Comparison of ENCODE assay signal across 38 cellular contexts in genomic region chr7:68793513-68793912, GRCh38.
"Had no signal": no experiment of that assay in that cellular context is flagged by ENCODE, and none has a peak within 500 bp of the region (broad histone marks: within the 10 kb centered on the region; RNA-seq: fewer than 3 reads in every experiment).

No MANE protein-coding gene starts in this region.

- H3K4me1 Mint-ChIP-seq: activated naive CD4-positive, alpha-beta T cell treated with anti-CD3 and anti-CD28 coated beads, Interleukin-2, amount 50 U/mL, for 24 hours; activated naive CD8-positive, alpha-beta T cell treated with anti-CD3 and anti-CD28 coated beads for 36 hours; activated naive CD8-positive, alpha-beta T cell treated with anti-CD3 and anti-CD28 coated beads, Interleukin-2, amount 10 ng/mL, durations not matched to agents 7 days and 5 days; activated naive CD8-positive, alpha-beta T cell treated with anti-CD3 and anti-CD28 coated beads, Interleukin-2, amount 50 U/mL, for 24 hours; activated T-helper 17 cell treated with anti-CD3 and anti-CD28 coated beads, Interleukin-2, amount 50 U/mL, for 72 hours; brain; central memory CD8-positive, alpha-beta T cell had no signal

- H3K4me1 ChIP-seq: adrenal gland, ascending aorta, body of pancreas, breast epithelium had no signal

- H3K4me3 Mint-ChIP-seq: activated naive CD4-positive, alpha-beta T cell treated with anti-CD3 and anti-CD28 coated beads for 36 hours; activated naive CD4-positive, alpha-beta T cell treated with anti-CD3 and anti-CD28 coated beads, Interleukin-2, amount 50 U/mL, for 24 hours; activated naive CD8-positive, alpha-beta T cell; activated naive CD8-positive, alpha-beta T cell treated with anti-CD3 and anti-CD28 coated beads for 36 hours; activated naive CD8-positive, alpha-beta T cell treated with anti-CD3 and anti-CD28 coated beads, Interleukin-2, amount 10 ng/mL, durations not matched to agents 7 days and 5 days; activated naive CD8-positive, alpha-beta T cell treated with anti-CD3 and anti-CD28 coated beads, Interleukin-2, amount 50 U/mL, for 24 hours; activated T-cell treated with anti-CD3 and anti-CD28 coated beads, Interleukin-2, amount 50 U/mL, for 24 hours; activated T-cell treated with anti-CD3 and anti-CD28 coated beads, Interleukin-2, amount 50 U/mL, for 4 hours; activated T-cell treated with anti-CD3 and anti-CD28 coated beads, Interleukin-2, amount 50 U/mL, for 72 hours; activated T-helper 1 cell treated with anti-CD3 and anti-CD28 coated beads, Interleukin-12 subunit alpha, Interleukin-12 subunit beta, Interleukin-2, Interleukin-4 antibody, amounts not matched to agents 30 ng/mL and 10 ng/mL and 1 ng/mL, durations not matched to agents 14 hours and 24 hours and 36 hours; activated T-helper 17 cell treated with anti-CD3 and anti-CD28 coated beads, Interleukin-2, amount 50 U/mL, for 72 hours; brain; central memory CD8-positive, alpha-beta T cell had no signal

- H3K27me3 Mint-ChIP-seq: activated naive CD4-positive, alpha-beta T cell treated with anti-CD3 and anti-CD28 coated beads, Interleukin-2, amount 50 U/mL, for 24 hours; activated naive CD8-positive, alpha-beta T cell; activated naive CD8-positive, alpha-beta T cell treated with anti-CD3 and anti-CD28 coated beads for 36 hours; activated naive CD8-positive, alpha-beta T cell treated with anti-CD3 and anti-CD28 coated beads, Interleukin-2, amount 10 ng/mL, durations not matched to agents 7 days and 5 days; activated naive CD8-positive, alpha-beta T cell treated with anti-CD3 and anti-CD28 coated beads, Interleukin-2, amount 50 U/mL, for 24 hours; activated T-cell treated with anti-CD3 and anti-CD28 coated beads, Interleukin-2, amount 50 U/mL, for 24 hours; activated T-helper 17 cell treated with anti-CD3 and anti-CD28 coated beads, Interleukin-2, amount 50 U/mL, for 72 hours; central memory CD8-positive, alpha-beta T cell had no signal

- H3K27ac Mint-ChIP-seq: activated naive CD4-positive, alpha-beta T cell treated with anti-CD3 and anti-CD28 coated beads for 36 hours; activated naive CD4-positive, alpha-beta T cell treated with anti-CD3 and anti-CD28 coated beads, Interleukin-2, amount 50 U/mL, for 24 hours; activated naive CD4-positive, alpha-beta T cell treated with anti-CD3 and anti-CD28 coated beads, Interleukin-2, amount 50 U/mL, for 72 hours; activated naive CD8-positive, alpha-beta T cell; activated naive CD8-positive, alpha-beta T cell treated with anti-CD3 and anti-CD28 coated beads for 36 hours; activated naive CD8-positive, alpha-beta T cell treated with anti-CD3 and anti-CD28 coated beads, Interleukin-2, amount 10 ng/mL, durations not matched to agents 7 days and 5 days; activated naive CD8-positive, alpha-beta T cell treated with anti-CD3 and anti-CD28 coated beads, Interleukin-2, amount 50 U/mL, for 24 hours; activated T-cell treated with anti-CD3 and anti-CD28 coated beads, Interleukin-2, amount 50 U/mL, for 24 hours; activated T-cell treated with anti-CD3 and anti-CD28 coated beads, Interleukin-2, amount 50 U/mL, for 72 hours; activated T-helper 1 cell treated with anti-CD3 and anti-CD28 coated beads, Interleukin-12 subunit alpha, Interleukin-12 subunit beta, Interleukin-2, Interleukin-4 antibody, amounts not matched to agents 30 ng/mL and 10 ng/mL and 1 ng/mL, durations not matched to agents 14 hours and 24 hours and 36 hours; activated T-helper 17 cell treated with anti-CD3 and anti-CD28 coated beads, Interleukin-2, amount 50 U/mL, for 72 hours; activated T-helper 2 cell treated with anti-CD3 and anti-CD28 coated beads, Interferon-gamma antibody, Interleukin-2, Interleukin-4, amounts not matched to agents 10 μg/mL and 5 μg/mL and 100 μg/mL, durations not matched to agents 14 hours and 24 hours and 36 hours; brain had no signal

- DNase-seq: activated effector memory CD4-positive, alpha-beta T cell treated with anti-CD3 and anti-CD28 coated beads, Interleukin-2, amount 50 U/mL, for 16 hours; activated effector memory CD4-positive, alpha-beta T cell treated with Interleukin-2 at 50 U/mL for 16 hours; activated gamma-delta T cell; activated gamma-delta T cell treated with Interleukin-2 at 50 U/mL for 16 hours; activated naive CD4-positive, alpha-beta T cell treated with anti-CD3 and anti-CD28 coated beads for 36 hours; activated naive CD4-positive, alpha-beta T cell treated with anti-CD3 and anti-CD28 coated beads, Interleukin-2, amount 50 U/mL, for 16 hours; activated naive CD4-positive, alpha-beta T cell treated with Interleukin-2 at 50 U/mL for 16 hours; activated naive CD8-positive, alpha-beta T cell treated with anti-CD3 and anti-CD28 coated beads for 36 hours; activated naive CD8-positive, alpha-beta T cell treated with anti-CD3 and anti-CD28 coated beads, Interleukin-2, amount 10 ng/mL, durations not matched to agents 7 days and 5 days; activated naive CD8-positive, alpha-beta T cell treated with anti-CD3 and anti-CD28 coated beads, Interleukin-2, amount 50 U/mL, for 24 hours; activated T-cell treated with anti-CD3 and anti-CD28 coated beads, Interleukin-2, amount 50 U/mL, for 1 hour; activated T-cell treated with anti-CD3 and anti-CD28 coated beads, Interleukin-2, amount 50 U/mL, for 24 hours; activated T-cell treated with anti-CD3 and anti-CD28 coated beads, Interleukin-2, amount 50 U/mL, for 4 hours; activated T-cell treated with anti-CD3 and anti-CD28 coated beads, Interleukin-2, amount 50 U/mL, for 48 hours; activated T-cell treated with anti-CD3 and anti-CD28 coated beads, Interleukin-2, amount 50 U/mL, for 72 hours; adrenal gland; amniotic stem cell; amygdala; anterior cingulate cortex; aorta; body of pancreas; brain microvascular endothelial cell; caudate nucleus; central memory CD4-positive, alpha-beta T cell; cerebellar nuclear complex had no signal

- H3K4me3 ChIP-seq: adrenal gland, ascending aorta, body of pancreas, breast epithelium, cardiac muscle cell had no signal

- H3K36me3 ChIP-seq: adrenal gland, ascending aorta, brain microvascular endothelial cell, breast epithelium, cardiac muscle cell had no signal

- H3K27ac ChIP-seq: adrenal gland, ascending aorta, body of pancreas, brain microvascular endothelial cell, breast epithelium, cardiac muscle cell had no signal

- H3K36me3 Mint-ChIP-seq: activated naive CD4-positive, alpha-beta T cell treated with anti-CD3 and anti-CD28 coated beads, Interleukin-2, amount 50 U/mL, for 24 hours; activated naive CD4-positive, alpha-beta T cell treated with anti-CD3 and anti-CD28 coated beads, Interleukin-2, amount 50 U/mL, for 72 hours; activated naive CD8-positive, alpha-beta T cell; activated naive CD8-positive, alpha-beta T cell treated with anti-CD3 and anti-CD28 coated beads for 36 hours; activated naive CD8-positive, alpha-beta T cell treated with anti-CD3 and anti-CD28 coated beads, Interleukin-2, amount 10 ng/mL, durations not matched to agents 7 days and 5 days had no signal

- ATAC-seq: activated naive CD4-positive, alpha-beta T cell treated with anti-CD3 and anti-CD28 coated beads, Interleukin-2, amount 50 U/mL, for 72 hours; activated naive CD8-positive, alpha-beta T cell treated with anti-CD3 and anti-CD28 coated beads, Interleukin-2, amount 50 U/mL, for 24 hours; activated T-cell treated with anti-CD3 and anti-CD28 coated beads, Interleukin-2, amount 50 U/mL, for 4 hours; activated T-cell treated with anti-CD3 and anti-CD28 coated beads, Interleukin-2, amount 50 U/mL, for 72 hours; activated T-helper 17 cell treated with anti-CD3 and anti-CD28 coated beads, Interleukin-2, amount 50 U/mL, for 72 hours; body of pancreas had no signal

- H3K9me3 ChIP-seq: adrenal gland, body of pancreas, breast epithelium had no signal

- FAIRE-seq: astrocyte, bronchial epithelial cell had no signal

- H3K27me3 ChIP-seq: adrenal gland, ascending aorta, body of pancreas, brain microvascular endothelial cell, breast epithelium, cardiac muscle cell had no signal
